22 cellular contexts compared by ENCODE assay signal in genomic region chr11:2819316-2819715, GRCh38.
A peak's percentile ranks its signal among the peaks of the same experiment; 100 is the strongest.
DNase-seq lines count a peak whose midpoint lies in the region; ATAC-seq, FAIRE-seq and TF ChIP-seq lines count a peak whose summit lies in the region.
"Had no signal": no experiment of that assay in that cellular context is flagged by ENCODE, and none has a peak within 500 bp of the region (broad histone marks: within the 10 kb centered on the region; RNA-seq: fewer than 3 reads in every experiment).

No MANE protein-coding gene starts in this region.

- no peak overlapping the region for H3K4me3 Mint-ChIP-seq in mesothelial cell of epicardium
- H3K4me3 Mint-ChIP-seq: B cell; CD4-positive, alpha-beta T cell; CD8-positive, alpha-beta T cell had no signal

- no peak for FAIRE-seq in K562 (lab: Jason Lieb, UNC)
- FAIRE-seq: A549, D721Med, G401.6, GM12891, GM19239 had no signal

- TF ChIP-seq CTCF in K562 (IDR thresholded peaks at IDR 0.05 in 2 of 3, conservative IDR thresholded peaks at IDR 0.05 in 1 of 3; ENCODE audit: insufficient read depth in 2 of 3, low read depth in 1 of 3, low read length in 3 of 3) (no peak), lower lobe of right lung (IDR thresholded peaks at IDR 0.05) (no peak), mesothelial cell of epicardium (IDR thresholded peaks at IDR 0.05; ENCODE audit: unreplicated experiment) (no peak)

- no peak overlapping the region for H3K9ac ChIP-seq in K562 (ENCODE audit: insufficient read depth in 1 of 2, low read depth in 2 of 2, low read length in 2 of 2)
- H3K9ac ChIP-seq: BLaER1 treated with 17β-estradiol and CSF1 and Interleukin-3, amounts not matched to agents 10 nM and 100 nM had no signal

- ATAC-seq in Right ventricle myocardium superior (ENCODE audit: poor library complexity), result no peak
- no peak for ATAC-seq in left cardiac atrium
- ATAC-seq in K562, result no peak
- ATAC-seq in lower lobe of right lung, result no peak
- ATAC-seq: A549; CD8-positive, alpha-beta T cell had no signal

- H3K27me3 ChIP-seq in K562 (ENCODE audit: control insufficient read depth in 2 of 2, insufficient read depth in 2 of 2, low read length in 2 of 2) (peaks cover 0 to 16% of the 10 kb centered on the region in 2 experiments; a peak in 2 of 5 replicates), lower lobe of right lung (ENCODE audit: low read depth) (no peaks in the 10 kb centered on the region)
- H3K27me3 ChIP-seq: BLaER1 treated with 17β-estradiol and CSF1 and Interleukin-3, amounts not matched to agents 10 nM and 100 nM had no signal

- peaks cover 9% of the 10 kb centered on the region for H3K4me1 Mint-ChIP-seq in mesothelial cell of epicardium
- H3K4me1 Mint-ChIP-seq: B cell had no signal

- no peaks in the 10 kb centered on the region for H3K36me3 ChIP-seq in K562 (ENCODE audit: control insufficient read depth, insufficient read depth, low read length)
- no peaks in the 10 kb centered on the region for H3K36me3 ChIP-seq in lower lobe of right lung

- intact Hi-C loops in Right ventricle myocardium superior (cut with DNase I) (no loop called here), left cardiac atrium (cut with DNase I) (no loop called here), K562 (cut with micrococcal nuclease) (no loop called here), lower lobe of right lung (cut with DNase I) (no loop called here)

- peaks cover 47% of the 10 kb centered on the region for H3K9me3 Mint-ChIP-seq in mesothelial cell of epicardium

- H2AFZ ChIP-seq in K562 (ENCODE audit: low read depth, low read length), result no peak overlapping the region

- H3K4me1 ChIP-seq in K562 (replicated peaks in 1 of 2; ENCODE audit: control insufficient read depth in 2 of 2, insufficient read depth in 2 of 2, low read length in 2 of 2), result peaks cover 0 to 6% of the 10 kb centered on the region in 2 experiments; a peak in 2 of 5 replicates
- H3K4me1 ChIP-seq in lower lobe of right lung, result peaks cover 5% of the 10 kb centered on the region
- H3K4me1 ChIP-seq: A549, Caco-2 had no signal

- H3K4me2 ChIP-seq in K562 (ENCODE audit: insufficient read depth, low read length), result no peak overlapping the region
- H3K4me2 ChIP-seq: A549; BLaER1 treated with 17β-estradiol and CSF1 and Interleukin-3, amounts not matched to agents 10 nM and 100 nM had no signal

- no peak for TF ChIP-seq RAD21 in K562 (CRISPR knock-in tag; conservative IDR thresholded peaks at IDR 0.05 in 1 of 2, IDR thresholded peaks at IDR 0.05 in 1 of 2)

- CTCF ChIA-PET in K562 (lab: Yijun Ruan, JAX; ENCODE audit: low intra/inter-chr PET ratio), result no interaction called here

- H3K4me3 ChIP-seq in K562 (no peak overlapping the region), lower lobe of right lung (no peak overlapping the region)
- H3K4me3 ChIP-seq: A549; BLaER1 treated with 17β-estradiol and CSF1 and Interleukin-3, amounts not matched to agents 10 nM and 100 nM had no signal

- no peaks in the 10 kb centered on the region for H3K9me1 ChIP-seq in K562 (ENCODE audit: control insufficient read depth, insufficient read depth, low read length)

- peaks cover 11% of the 10 kb centered on the region for H3K36me3 Mint-ChIP-seq in mesothelial cell of epicardium

- in situ Hi-C loops in K562 (cut with MboI), result no loop called here

- H3K27ac Mint-ChIP-seq in mesothelial cell of epicardium, result no peak overlapping the region
- H3K27ac Mint-ChIP-seq: B cell; CD4-positive, alpha-beta T cell; CD8-positive, alpha-beta T cell had no signal

- H3K27ac ChIP-seq in K562 (ENCODE audit: extremely low read depth, low read depth, low read length) (no peak overlapping the region), lower lobe of right lung (no peak overlapping the region)
- H3K27ac ChIP-seq: 22Rv1; A549; BLaER1 treated with 17β-estradiol and CSF1 and Interleukin-3, amounts not matched to agents 10 nM and 100 nM; C4-2B had no signal

- POLR2A ChIA-PET in K562 (lab: Yijun Ruan, JAX), result no interaction called here

- H3K27me3 Mint-ChIP-seq in mesothelial cell of epicardium (ENCODE audit: low read depth), result no peaks in the 10 kb centered on the region
- H3K27me3 Mint-ChIP-seq: CD4-positive, alpha-beta T cell had no signal

- H3K79me2 ChIP-seq in K562 (ENCODE audit: control insufficient read depth, insufficient read depth, low read length), result no peaks in the 10 kb centered on the region

- peaks cover 10% of the 10 kb centered on the region for H3K9me3 ChIP-seq in K562 (replicated peaks; ENCODE audit: control insufficient read depth, insufficient read depth, low read depth, low read length)
- H3K9me3 ChIP-seq in lower lobe of right lung, result peaks cover 18% of the 10 kb centered on the region

- BruUV-seq in K562 (replicated peaks; lab: Mats Ljungman, UMichigan), result no TSS peak

- 15% methylated on average over 3 of the region's 3 CpGs for WGBS in K562 (ENCODE audit: insufficient coverage, low coverage, missing lambda C conversion rate)

- DNase-seq in Right ventricle myocardium superior (peak; percentile 16), left cardiac atrium (no peak), K562 (ENCODE audit: extremely low read depth in 1 of 4, low spot score in 3 of 4) (no peak), lower lobe of right lung (peak; percentile 17), NCI-H524 (lab: John Stamatoyannopoulos, UW) (no peak), mesothelial cell of epicardium (ENCODE audit: low spot score in 2 of 2, unreplicated experiment in 2 of 2) (no peak)
- DNase-seq: AML-193; Caco-2; Calu3; CD4-positive, alpha-beta T cell; CD8-positive, alpha-beta T cell; DMS79 treated with DMSO at 0.1 percent for 48 hours; GF-D8 had no signal

- no peak for TF ChIP-seq POLR2A in K562 (conservative IDR thresholded peaks at IDR 0.05)

- no peak for TF ChIP-seq EP300 in K562 (IDR thresholded peaks at IDR 0.05; ENCODE audit: low read length)

- no peaks in the 10 kb centered on the region for H4K20me1 ChIP-seq in K562 (replicated peaks; ENCODE audit: control insufficient read depth, insufficient read depth, low read length)
- H4K20me1 ChIP-seq: BLaER1 treated with 17β-estradiol and CSF1 and Interleukin-3, amounts not matched to agents 10 nM and 100 nM had no signal

TF ChIP-seq in K562, 482 proteins besides CTCF, POLR2A, EP300 and RAD21 (continues in another document):
- TF ChIP-seq ZNF324 (CRISPR knock-in tag; IDR thresholded peaks at IDR 0.05) (peak; percentile 95), ZNF551 (CRISPR knock-in tag; IDR thresholded peaks at IDR 0.05) (no peak), SP2 (IDR thresholded peaks at IDR 0.05; ENCODE audit: extremely low read depth, low read depth, low read length, poor library complexity, severe bottlenecking) (no peak)
- TF ChIP-seq, protein P1, sequence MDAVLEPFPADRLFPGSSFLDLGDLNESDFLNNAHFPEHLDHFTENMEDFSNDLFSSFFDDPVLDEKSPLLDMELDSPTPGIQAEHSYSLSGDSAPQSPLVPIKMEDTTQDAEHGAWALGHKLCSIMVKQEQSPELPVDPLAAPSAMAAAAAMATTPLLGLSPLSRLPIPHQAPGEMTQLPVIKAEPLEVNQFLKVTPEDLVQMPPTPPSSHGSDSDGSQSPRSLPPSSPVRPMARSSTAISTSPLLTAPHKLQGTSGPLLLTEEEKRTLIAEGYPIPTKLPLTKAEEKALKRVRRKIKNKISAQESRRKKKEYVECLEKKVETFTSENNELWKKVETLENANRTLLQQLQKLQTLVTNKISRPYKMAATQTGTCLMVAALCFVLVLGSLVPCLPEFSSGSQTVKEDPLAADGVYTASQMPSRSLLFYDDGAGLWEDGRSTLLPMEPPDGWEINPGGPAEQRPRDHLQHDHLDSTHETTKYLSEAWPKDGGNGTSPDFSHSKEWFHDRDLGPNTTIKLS (IDR thresholded peaks at IDR 0.05; ENCODE audit: borderline replicate concordance, low read depth), result no peak
- TF ChIP-seq, protein P2, sequence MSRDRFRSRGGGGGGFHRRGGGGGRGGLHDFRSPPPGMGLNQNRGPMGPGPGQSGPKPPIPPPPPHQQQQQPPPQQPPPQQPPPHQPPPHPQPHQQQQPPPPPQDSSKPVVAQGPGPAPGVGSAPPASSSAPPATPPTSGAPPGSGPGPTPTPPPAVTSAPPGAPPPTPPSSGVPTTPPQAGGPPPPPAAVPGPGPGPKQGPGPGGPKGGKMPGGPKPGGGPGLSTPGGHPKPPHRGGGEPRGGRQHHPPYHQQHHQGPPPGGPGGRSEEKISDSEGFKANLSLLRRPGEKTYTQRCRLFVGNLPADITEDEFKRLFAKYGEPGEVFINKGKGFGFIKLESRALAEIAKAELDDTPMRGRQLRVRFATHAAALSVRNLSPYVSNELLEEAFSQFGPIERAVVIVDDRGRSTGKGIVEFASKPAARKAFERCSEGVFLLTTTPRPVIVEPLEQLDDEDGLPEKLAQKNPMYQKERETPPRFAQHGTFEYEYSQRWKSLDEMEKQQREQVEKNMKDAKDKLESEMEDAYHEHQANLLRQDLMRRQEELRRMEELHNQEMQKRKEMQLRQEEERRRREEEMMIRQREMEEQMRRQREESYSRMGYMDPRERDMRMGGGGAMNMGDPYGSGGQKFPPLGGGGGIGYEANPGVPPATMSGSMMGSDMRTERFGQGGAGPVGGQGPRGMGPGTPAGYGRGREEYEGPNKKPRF (IDR thresholded peaks at IDR 0.05; ENCODE audit: low read depth, low read length), result no peak

Comparison
In these comparisons a context has a peak if more than half of its experiments do, and no peak if none do; other contexts are left out.
1. DNase-seq: peak in Right ventricle myocardium superior (single experiment) and lower lobe of right lung (single experiment); none in left cardiac atrium (single experiment), K562 (0 of 4), NCI-H524 (0 of 2) and mesothelial cell of epicardium (0 of 2).